8 cellular contexts compared by ENCODE assay signal in the genomic region with DNA sequence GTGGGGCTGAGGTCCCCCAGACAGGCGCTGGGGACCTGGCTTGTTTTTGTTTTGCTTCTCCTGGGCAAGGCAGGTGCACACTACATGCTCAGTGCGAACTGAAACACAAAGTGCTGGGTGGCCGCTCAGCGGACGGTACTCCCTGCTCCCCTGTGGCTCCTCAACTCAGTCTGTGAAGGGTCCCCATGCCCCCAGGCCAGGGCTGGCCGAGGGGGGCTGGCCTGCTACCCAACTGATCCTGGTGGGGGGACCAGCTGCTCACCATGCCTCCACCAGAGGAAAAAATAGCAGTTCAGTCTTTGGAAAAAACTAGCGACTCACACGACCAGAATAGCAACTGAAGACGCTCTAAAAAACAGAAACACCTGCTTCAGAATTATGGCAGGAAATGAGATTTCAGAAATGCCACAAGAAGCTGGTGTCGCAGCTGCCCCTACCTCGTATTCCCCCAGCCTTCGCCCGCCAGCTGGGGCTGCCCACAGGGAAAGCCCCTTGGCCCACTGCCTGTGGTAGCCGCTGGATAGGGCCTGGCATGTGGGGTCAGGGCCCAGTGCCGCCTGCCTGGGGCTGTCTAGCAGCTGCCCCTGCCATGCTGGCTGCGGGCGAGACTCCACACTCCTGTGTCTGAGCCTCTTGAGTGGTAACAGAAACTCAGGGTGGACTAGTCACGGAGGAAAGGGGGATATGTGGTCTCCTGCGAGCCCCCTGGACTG. TPM values are rescaled to one million over a fixed set of nuclear protein-coding genes. Genes with fewer than 3 reads are reported as not detected.
DNase-seq lines count a peak whose midpoint lies in the region; ATAC-seq and TF ChIP-seq lines count a peak whose summit lies in the region.

No MANE protein-coding gene starts in this region.

- no peaks in the 10 kb centered on the region for H3K9me3 ChIP-seq in effector memory CD4-positive, alpha-beta T cell (ENCODE audit: control insufficient read depth, low read length)
- H3K9me3 ChIP-seq in transverse colon: no peaks in the 10 kb centered on the region

- in situ Hi-C loops in transverse colon (cut with MboI; ENCODE audit: low pct_ligation_motif_present in 1 of 4, low pct_unique_long_range_greater_than_20kb in 1 of 4, low sequenced_read_pairs in 3 of 4): no loop called here

- DNase-seq in T follicular helper cell (ENCODE audit: low read depth) (peak; percentile 19), transverse colon (peak; percentile 79), NCI-H1105 (lab: John Stamatoyannopoulos, UW) (no peak), foreskin keratinocyte (no peak), caudate nucleus (lab: John Stamatoyannopoulos, UW) (no peak)
- peak; percentile 16 to 27 (median 21) for DNase-seq in effector memory CD4-positive, alpha-beta T cell

- TF ChIP-seq EP300 in transverse colon (IDR thresholded peaks at IDR 0.05; ENCODE audit: low read depth): no peak

- peak; percentile 24 for TF ChIP-seq POLR2A in transverse colon (IDR thresholded peaks at IDR 0.05)

- TF ChIP-seq CTCF in transverse colon (IDR thresholded peaks at IDR 0.05) (no peak), foreskin keratinocyte (conservative IDR thresholded peaks at IDR 0.05) (no peak)

- ATAC-seq in GM18511 (IDR thresholded peaks at IDR 0.05; ENCODE audit: unreplicated experiment) (peak; percentile 71), HG02759 (IDR thresholded peaks at IDR 0.05; ENCODE audit: unreplicated experiment) (peak; percentile 72), foreskin keratinocyte (no peak)

- H3K27me3 ChIP-seq in effector memory CD4-positive, alpha-beta T cell (replicated peaks; ENCODE audit: control insufficient read depth, insufficient read depth, low read length, poor library complexity, severe bottlenecking): no peaks in the 10 kb centered on the region
- no peaks in the 10 kb centered on the region for H3K27me3 ChIP-seq in transverse colon
- H3K27me3 ChIP-seq in foreskin keratinocyte: no peaks in the 10 kb centered on the region

- peak overlapping the region; percentile 46 for H3K4me3 ChIP-seq in effector memory CD4-positive, alpha-beta T cell (ENCODE audit: insufficient read depth, low read depth, low read length, poor library complexity, severe bottlenecking)
- H3K4me3 ChIP-seq in transverse colon: no peak overlapping the region

- WGBS in transverse colon (ENCODE audit: low coverage in 1 of 2), 2 donors: 61% methylated on average over 16 of the region's 19 CpGs; no CpG with 5 or more reads in 1 of the 2 donors

- no peaks in the 10 kb centered on the region for H3K36me3 ChIP-seq in effector memory CD4-positive, alpha-beta T cell (ENCODE audit: control insufficient read depth, insufficient read depth, low read length)
- no peaks in the 10 kb centered on the region for H3K36me3 ChIP-seq in transverse colon

- peaks cover 19% of the 10 kb centered on the region for H3K4me1 ChIP-seq in effector memory CD4-positive, alpha-beta T cell (ENCODE audit: control insufficient read depth, insufficient read depth, low read length, poor library complexity, severe bottlenecking)
- no peaks in the 10 kb centered on the region for H3K4me1 ChIP-seq in transverse colon
- H3K4me1 ChIP-seq in foreskin keratinocyte: no peaks in the 10 kb centered on the region

- H3K27ac ChIP-seq in effector memory CD4-positive, alpha-beta T cell (ENCODE audit: insufficient read depth, low read length, poor library complexity, severe bottlenecking): peak overlapping the region; percentile 42
- H3K27ac ChIP-seq in transverse colon (peak overlapping the region; percentile 16 to 62 (median 30)), foreskin keratinocyte (no peak overlapping the region), caudate nucleus (ENCODE audit: low read depth, low read length) (no peak overlapping the region)

- intact Hi-C loops in transverse colon (cut with DNase I; ENCODE audit: low total_unique reads): no loop called here

RNA-seq across cellular contexts. Expression of a gene that starts 43.7 kb away (rescaled TPM):
- 10 to 100 TPM; 11.3 to 27.8 (median 24.2) TPM for total RNA-seq in transverse colon
- total RNA-seq in foreskin keratinocyte: 57.0 and 66.5 TPM in 2 replicates
- polyA plus RNA-seq in foreskin keratinocyte: 20.1 and 21.7 TPM in 2 replicates

Comparison
In these comparisons a context has a peak if more than half of its experiments do, and no peak if none do; other contexts are left out.
1. DNase-seq: peak in T follicular helper cell (single experiment), effector memory CD4-positive, alpha-beta T cell (3 of 3) and transverse colon (single experiment); none in NCI-H1105 (single experiment), foreskin keratinocyte (0 of 2) and caudate nucleus (0 of 61).
2. H3K27ac ChIP-seq: peak in effector memory CD4-positive, alpha-beta T cell (single experiment) and transverse colon (4 of 4); none in foreskin keratinocyte (single experiment) and caudate nucleus (single experiment).